Comparison of ENCODE assay signal across 8 cellular contexts in genomic region chr17:73210002-73210678, GRCh38. TPM values are rescaled to one million over a fixed set of nuclear protein-coding genes. Genes with fewer than 3 reads are reported as not detected.
DNase-seq lines count a peak whose midpoint lies in the region; ATAC-seq and TF ChIP-seq lines count a peak whose summit lies in the region.
"Had no signal": no experiment of that assay in that cellular context is flagged by ENCODE, and none has a peak within 500 bp of the region (broad histone marks: within the 10 kb centered on the region; RNA-seq: fewer than 3 reads in every experiment).

No MANE protein-coding gene starts in this region.

- CTCF ChIA-PET in CD4-positive, alpha-beta T cell (lab: Charles Lee) = interaction anchor here (0.8 to 2.4 kb wide), 2 partner anchors 17 to 19 kb away, joined by 3 to 4 read pairs; no protein-coding TSS in a partner anchor
- CTCF ChIA-PET in activated CD4-positive, alpha-beta memory T cell treated with anti-CD3 and anti-CD28 coated beads for 36 hours (lab: Charles Lee) = interaction anchor here (1.7 kb wide), 1 partner anchor 18 kb away, joined by 5 read pairs; no protein-coding TSS in a partner anchor

- H2BK20ac ChIP-seq in H9 (ENCODE audit: low read depth, low read length, poor library complexity, severe bottlenecking) = no peak overlapping the region

- peak; percentile 37 for ATAC-seq in CD4-positive, alpha-beta T cell (ENCODE audit: poor library complexity)
- no peak for ATAC-seq in HG02970 (IDR thresholded peaks at IDR 0.05; ENCODE audit: low FRiP score, unreplicated experiment)

- no peak overlapping the region for H3K9ac ChIP-seq in H9 (ENCODE audit: extremely low read depth, insufficient read length, low read length)

- peaks cover 39% of the 10 kb centered on the region for H3K4me1 Mint-ChIP-seq in CD4-positive, alpha-beta T cell (ENCODE audit: low read depth)
- H3K4me1 Mint-ChIP-seq in H9 (no peaks in the 10 kb centered on the region), immature natural killer cell (peaks cover 21 to 26% of the 10 kb centered on the region in 2 donors)
- peaks cover 27% of the 10 kb centered on the region for H3K4me1 Mint-ChIP-seq in activated CD4-positive, alpha-beta memory T cell treated with anti-CD3 and anti-CD28 coated beads for 36 hours (ENCODE audit: low read depth)

- no peaks in the 10 kb centered on the region for H3K4me1 ChIP-seq in H9 (ENCODE audit: insufficient read depth, low read length)

- H4K20me1 ChIP-seq in H9 (ENCODE audit: control insufficient read depth, insufficient read depth, insufficient read length) = no peaks in the 10 kb centered on the region

- POLR2A ChIA-PET in CD4-positive, alpha-beta T cell (lab: Charles Lee) = interaction anchor here (2.6 to 3.7 kb wide), 2 partner anchors 17 to 22 kb away, joined by 18 to 39 read pairs; partner anchors contain the start of gene COG1
- POLR2A ChIA-PET in activated CD4-positive, alpha-beta memory T cell treated with anti-CD3 and anti-CD28 coated beads for 36 hours (lab: Charles Lee) = no interaction called here

- H3K9me3 Mint-ChIP-seq in CD4-positive, alpha-beta T cell = no peaks in the 10 kb centered on the region
- H3K9me3 Mint-ChIP-seq in H9 (no peaks in the 10 kb centered on the region), immature natural killer cell (no peaks in the 10 kb centered on the region)
- H3K9me3 Mint-ChIP-seq in activated CD4-positive, alpha-beta memory T cell treated with anti-CD3 and anti-CD28 coated beads for 36 hours = no peaks in the 10 kb centered on the region

- intact Hi-C loops in CD4-positive, alpha-beta T cell (cut with DNase I, micrococcal nuclease) = loop anchor here in 1 of 2 experiments (2.0 kb wide), 1 partner anchor 17 kb away; the partner anchor contains the start of gene COG1
- intact Hi-C loops in activated CD4-positive, alpha-beta memory T cell treated with anti-CD3 and anti-CD28 coated beads for 36 hours (cut with micrococcal nuclease) = loop anchor here (1.0 to 2.0 kb wide), 2 partner anchors 17 to 22 kb away; a partner anchor contains a TSS

- no peaks in the 10 kb centered on the region for H3K23me2 ChIP-seq in H9 (ENCODE audit: insufficient read length, low read depth, low read length, poor library complexity, severe bottlenecking)

- no peaks in the 10 kb centered on the region for H3K27me3 Mint-ChIP-seq in CD4-positive, alpha-beta T cell
- H3K27me3 Mint-ChIP-seq in H9 (ENCODE audit: low read depth) (no peaks in the 10 kb centered on the region), immature natural killer cell (ENCODE audit: low read depth in 3 of 3) (no peaks in the 10 kb centered on the region)
- no peaks in the 10 kb centered on the region for H3K27me3 Mint-ChIP-seq in activated CD4-positive, alpha-beta memory T cell treated with anti-CD3 and anti-CD28 coated beads for 36 hours

- WGBS in H9 (ENCODE audit: extremely low coverage, insufficient read length, low lambda C conversion rate) = no CpG with 5 or more reads among the region's 8 CpGs

- H3K56ac ChIP-seq in H9 (ENCODE audit: insufficient read length, low read depth, low read length) = no peak overlapping the region

- H3K27ac Mint-ChIP-seq in CD4-positive, alpha-beta T cell = peak overlapping the region; percentile 86
- H3K27ac Mint-ChIP-seq in H9 (peak overlapping the region in 2 of 3 experiments; percentile 19 to 73; a peak in 1 of 7 replicates), immature natural killer cell (peak overlapping the region; percentile 22 to 75 (median 62))
- H3K27ac Mint-ChIP-seq in activated CD4-positive, alpha-beta memory T cell treated with anti-CD3 and anti-CD28 coated beads for 36 hours = peak overlapping the region; percentile 42

- H2BK120ac ChIP-seq in H9 (ENCODE audit: low read depth, low read length, poor library complexity, severe bottlenecking) = no peak overlapping the region

- H2AFZ ChIP-seq in H9 (ENCODE audit: low read length) = no peak overlapping the region

- no peaks in the 10 kb centered on the region for H3K27me3 ChIP-seq in CD4-positive, alpha-beta T cell (ENCODE audit: control insufficient read depth, insufficient read depth, low read length)
- H3K27me3 ChIP-seq in H9 (ENCODE audit: insufficient read depth, low read length) = no peaks in the 10 kb centered on the region

- no peak overlapping the region for H2AK5ac ChIP-seq in H9 (ENCODE audit: insufficient read length, low read length)

- no peak overlapping the region for H4K8ac ChIP-seq in H9 (replicated peaks; ENCODE audit: insufficient read length, low read depth, low read length)

- H3K9me3 ChIP-seq in CD4-positive, alpha-beta T cell (ENCODE audit: control insufficient read depth, low read length) = no peaks in the 10 kb centered on the region
- no peaks in the 10 kb centered on the region for H3K9me3 ChIP-seq in H9 (ENCODE audit: control insufficient read depth, low read depth, low read length)

- no peak for TF ChIP-seq CTCF in CD4-positive, alpha-beta T cell (IDR thresholded peaks at IDR 0.05)
- TF ChIP-seq CTCF in H9 (conservative IDR thresholded peaks at IDR 0.05) = peak; percentile 59

- H3K27ac ChIP-seq in CD4-positive, alpha-beta T cell (ENCODE audit: low read depth, low read length) = peak overlapping the region; percentile 0
- no peak overlapping the region for H3K27ac ChIP-seq in H9 (ENCODE audit: insufficient read length, low read depth, low read length)

- H3K14ac ChIP-seq in H9 (ENCODE audit: insufficient read depth, low read length) = no peak overlapping the region

- no peak overlapping the region for H3K18ac ChIP-seq in H9 (ENCODE audit: insufficient read length, low read depth, low read length)

- H3K79me1 ChIP-seq in H9 (ENCODE audit: insufficient read depth, low read depth, low read length, poor library complexity, severe bottlenecking) = no peaks in the 10 kb centered on the region

- no peaks in the 10 kb centered on the region; the same call in 1 of the 2 replicates for H3K79me2 ChIP-seq in H9 (ENCODE audit: insufficient read depth, low read length)

- H3K23ac ChIP-seq in H9 (ENCODE audit: insufficient read length, low read depth, low read length) = no peak overlapping the region

- no peak overlapping the region for H3K4me2 ChIP-seq in H9 (ENCODE audit: insufficient read depth, insufficient read length, low read length)

- H3K4ac ChIP-seq in H9 (ENCODE audit: low read depth, low read length) = no peak overlapping the region

- no peak overlapping the region for H2BK12ac ChIP-seq in H9 (ENCODE audit: insufficient read length, low read depth, low read length)

- no peak overlapping the region for H2BK15ac ChIP-seq in H9 (ENCODE audit: low read depth, low read length)

- peak overlapping the region; percentile 20 for H3K4me3 Mint-ChIP-seq in CD4-positive, alpha-beta T cell
- H3K4me3 Mint-ChIP-seq in H9 (no peak overlapping the region), immature natural killer cell (no peak overlapping the region)
- H3K4me3 Mint-ChIP-seq in activated CD4-positive, alpha-beta memory T cell treated with anti-CD3 and anti-CD28 coated beads for 36 hours = no peak overlapping the region

- no peak overlapping the region for H4K91ac ChIP-seq in H9 (ENCODE audit: insufficient read length, low read depth, low read length)

- H2BK5ac ChIP-seq in H9 (ENCODE audit: insufficient read length, low read length) = no peak overlapping the region

- H4K5ac ChIP-seq in H9 (ENCODE audit: insufficient read length, low read depth, low read length) = no peak overlapping the region

- H3K36me3 Mint-ChIP-seq in CD4-positive, alpha-beta T cell (ENCODE audit: low read depth) = peaks cover 72% of the 10 kb centered on the region
- H3K36me3 Mint-ChIP-seq in H9 (ENCODE audit: insufficient read depth in 1 of 3, low read depth in 3 of 3) (peaks cover 26 to 53% (median 52%) of the 10 kb centered on the region in 3 experiments; a peak in 6 of 7 replicates), immature natural killer cell (peaks cover 11 to 23% (median 14%) of the 10 kb centered on the region in 3 donors)
- H3K36me3 Mint-ChIP-seq in activated CD4-positive, alpha-beta memory T cell treated with anti-CD3 and anti-CD28 coated beads for 36 hours = peaks cover 34% of the 10 kb centered on the region

- H3T11ph ChIP-seq in H9 (ENCODE audit: low read length) = no peak overlapping the region

- no peak for DNase-seq in CD4-positive, alpha-beta T cell
- no peak for DNase-seq in H9
- no peak for DNase-seq in activated CD4-positive, alpha-beta memory T cell treated with anti-CD3 and anti-CD28 coated beads for 36 hours
- DNase-seq in immature natural killer cell = no peak
- no peak for DNase-seq in occipital lobe (lab: John Stamatoyannopoulos, UW)
- DNase-seq in GF-D8 (lab: John Stamatoyannopoulos, UW) = no peak
- DNase-seq: NCI-H510A treated with DMSO at 0.1 percent for 48 hours had no signal

RNA-seq across cellular contexts. Expression of gene COG1, which starts 17.3 kb away (rescaled TPM):
- total RNA-seq in CD4-positive, alpha-beta T cell = 10 to 100 TPM; 83.0 to 86.2 TPM
- total RNA-seq in H9 (2021) (23.2 and 26.5 TPM in 2 replicates), occipital lobe (19.3 TPM)
- 10 to 100 TPM; 29.8 to 30.6 TPM for total RNA-seq in activated CD4-positive, alpha-beta memory T cell treated with anti-CD3 and anti-CD28 coated beads for 36 hours
- 10 to 100 TPM in 2 of 3 donors, 1 to 10 TPM in 1; 9.6 to 33.6 (median 17.2) TPM for polyA plus RNA-seq in immature natural killer cell

RNA-seq across cellular contexts. Expression of gene SSTR2, which starts 45.3 kb away (rescaled TPM):
- total RNA-seq in CD4-positive, alpha-beta T cell = not detected
- total RNA-seq in H9 (2021) (2.0 TPM in 2 replicates), occipital lobe (44.5 TPM)
- under 1 TPM; 0.05 to 0.24 TPM for total RNA-seq in activated CD4-positive, alpha-beta memory T cell treated with anti-CD3 and anti-CD28 coated beads for 36 hours
- not detected for polyA plus RNA-seq in immature natural killer cell

RNA-seq across cellular contexts. Expression of gene CPSF4L, which starts 51.5 kb away (rescaled TPM):
- not detected for total RNA-seq in CD4-positive, alpha-beta T cell
- not detected in 2 replicates for total RNA-seq in H9 (2021)
- not detected for total RNA-seq in activated CD4-positive, alpha-beta memory T cell treated with anti-CD3 and anti-CD28 coated beads for 36 hours
- not detected for polyA plus RNA-seq in immature natural killer cell
- total RNA-seq in occipital lobe = not detected

Comparison
In these comparisons a context has a peak if more than half of its experiments do, and no peak if none do; other contexts are left out.
1. RNA of gene SSTR2, which starts 45.3 kb away (total RNA-seq): 44.5 TPM in occipital lobe (single experiment); 2.0 TPM in H9, 0.05 to 0.24 TPM in activated CD4-positive, alpha-beta memory T cell treated with anti-CD3 and anti-CD28 coated beads for 36 hours and not detected in CD4-positive, alpha-beta T cell; every median in the first group is over 10 times any median in the second.
2. Peak in every context shown above with its lines, with median percentiles within 50 percentile points of each other: H3K27ac Mint-ChIP-seq.